Comparison of ENCODE assay signal across 35 cellular contexts in genomic region chr3:127991251-127991650, GRCh38.
DNase-seq lines count a peak whose midpoint lies in the region; ATAC-seq, FAIRE-seq and TF ChIP-seq lines count a peak whose summit lies in the region.
"Had no signal": no experiment of that assay in that cellular context is flagged by ENCODE, and none has a peak within 500 bp of the region (broad histone marks: within the 10 kb centered on the region; RNA-seq: fewer than 3 reads in every experiment).

No MANE protein-coding gene starts in this region.

- H4K91ac ChIP-seq in neuronal stem cell (ENCODE audit: low read depth, low read length, poor library complexity) = no peak overlapping the region

- no peak for ATAC-seq in HG03097 (IDR thresholded peaks at IDR 0.05; ENCODE audit: low FRiP score, unreplicated experiment)
- ATAC-seq: A549; CD8-positive, alpha-beta T cell had no signal

- peaks cover 2% of the 10 kb centered on the region for H3K4me1 Mint-ChIP-seq in neural progenitor cell
- H3K4me1 Mint-ChIP-seq: B cell; CD14-positive monocyte; CD4-positive, alpha-beta memory T cell; CD4-positive, CD25-positive, alpha-beta regulatory T cell; CD8-positive, alpha-beta memory T cell had no signal

- H2AK5ac ChIP-seq in neuronal stem cell (ENCODE audit: low read depth, low read length) = peak overlapping the region; percentile 34

- H2AFZ ChIP-seq in neural progenitor cell (replicated peaks) (no peak overlapping the region), neuronal stem cell (ENCODE audit: low read length) (no peak overlapping the region)

- no peak overlapping the region for H4K8ac ChIP-seq in neuronal stem cell (ENCODE audit: low read depth, low read length)

- H3F3A ChIP-seq in neural progenitor cell (ENCODE audit: low read depth) = no peaks in the 10 kb centered on the region

- H3K27me3 ChIP-seq in neural progenitor cell = no peaks in the 10 kb centered on the region
- H3K27me3 ChIP-seq in neuronal stem cell (ENCODE audit: control insufficient read depth in 3 of 3, insufficient read depth in 3 of 3, low read depth in 1 of 3, low read length in 3 of 3) = peaks cover 0 to 16% (median 0%) of the 10 kb centered on the region in 3 experiments
- H3K27me3 ChIP-seq: BE2C; BLaER1; BLaER1 treated with 17β-estradiol and CSF1 and Interleukin-3, amounts not matched to agents 10 nM and 100 nM had no signal

- H3K4me2 ChIP-seq in neural progenitor cell = no peak overlapping the region
- H3K4me2 ChIP-seq in neuronal stem cell (ENCODE audit: insufficient read depth, low read length, poor library complexity, severe bottlenecking) = no peak overlapping the region
- H3K4me2 ChIP-seq: A549; BLaER1; BLaER1 treated with 17β-estradiol and CSF1 and Interleukin-3, amounts not matched to agents 10 nM and 100 nM had no signal

- H3K4me3 Mint-ChIP-seq in neural progenitor cell = no peak overlapping the region
- H3K4me3 Mint-ChIP-seq: B cell; CD14-positive monocyte; CD4-positive, alpha-beta T cell; CD4-positive, CD25-positive, alpha-beta regulatory T cell; CD8-positive, alpha-beta memory T cell; CD8-positive, alpha-beta T cell had no signal

- H3K36me3 Mint-ChIP-seq in neural progenitor cell = no peaks in the 10 kb centered on the region
- H3K36me3 Mint-ChIP-seq: CD14-positive monocyte; CD4-positive, alpha-beta memory T cell; CD4-positive, CD25-positive, alpha-beta regulatory T cell; CD8-positive, alpha-beta memory T cell; CD8-positive, alpha-beta T cell had no signal

- FAIRE-seq in urothelium cell line (lab: Jason Lieb, UNC) = no peak
- FAIRE-seq: A204.1, A549, D721Med had no signal

- H3K9me3 Mint-ChIP-seq in neural progenitor cell = no peaks in the 10 kb centered on the region
- H3K9me3 Mint-ChIP-seq: CD4-positive, alpha-beta memory T cell; CD4-positive, alpha-beta T cell; CD8-positive, alpha-beta memory T cell; CD8-positive, alpha-beta T cell had no signal

- H2BK120ac ChIP-seq in neuronal stem cell (ENCODE audit: low read depth, low read length) = no peak overlapping the region

- no peak overlapping the region for H2BK5ac ChIP-seq in neuronal stem cell (ENCODE audit: low read length)

- H3K4ac ChIP-seq in neuronal stem cell (ENCODE audit: low read length) = no peak overlapping the region

- H4K20me1 ChIP-seq in neural progenitor cell (ENCODE audit: low read depth) = no peaks in the 10 kb centered on the region
- H4K20me1 ChIP-seq: BLaER1; BLaER1 treated with 17β-estradiol and CSF1 and Interleukin-3, amounts not matched to agents 10 nM and 100 nM had no signal

- no peak for DNase-seq in neural progenitor cell (ENCODE audit: low spot score)
- DNase-seq in neuronal stem cell (ENCODE audit: low spot score) = no peak
- DNase-seq in posterior vena cava (ENCODE audit: low spot score) = peak; percentile 77
- no peak for DNase-seq in middle frontal gyrus (ENCODE audit: extremely low spot score, low spot score)
- no peak for DNase-seq in urothelium cell line (ENCODE audit: low spot score)
- DNase-seq: 8988T; ACHN; AML-193; BE2C; C1 segment of cervical spinal cord; Caco-2; Calu3; CD4-positive, alpha-beta memory T cell; CD4-positive, alpha-beta T cell; CD4-positive, CD25-positive, alpha-beta regulatory T cell; CD8-positive, alpha-beta memory T cell; CD8-positive, alpha-beta T cell; COR-L47; DMS 273 treated with DMSO at 0.1 percent for 48 hours; DMS153; DMS53; DMS79; DMS79 treated with DMSO at 0.1 percent for 48 hours; DND-41; EL had no signal

- peak overlapping the region; percentile 29 for H3K18ac ChIP-seq in neuronal stem cell (ENCODE audit: low read length)

- H3K27me3 Mint-ChIP-seq in neural progenitor cell (ENCODE audit: insufficient read depth, low read depth) = peaks cover 3% of the 10 kb centered on the region
- H3K27me3 Mint-ChIP-seq: B cell; CD4-positive, alpha-beta T cell; CD4-positive, CD25-positive, alpha-beta regulatory T cell had no signal

- H3K27ac ChIP-seq in neural progenitor cell (no peak overlapping the region), neuronal stem cell (replicated peaks; ENCODE audit: low read length) (no peak overlapping the region)
- H3K27ac ChIP-seq: 22Rv1; A549; BLaER1; BLaER1 treated with 17β-estradiol and CSF1 and Interleukin-3, amounts not matched to agents 10 nM and 100 nM; C4-2B had no signal

- H3K79me2 ChIP-seq in neural progenitor cell (ENCODE audit: low read depth) = no peaks in the 10 kb centered on the region

- no peaks in the 10 kb centered on the region for H3K79me1 ChIP-seq in neuronal stem cell (ENCODE audit: low read depth, low read length)

- H3K9me3 ChIP-seq in neural progenitor cell (ENCODE audit: low read depth) = no peaks in the 10 kb centered on the region
- no peaks in the 10 kb centered on the region for H3K9me3 ChIP-seq in neuronal stem cell (replicated peaks in 1 of 2; ENCODE audit: control insufficient read depth in 2 of 2, insufficient read depth in 1 of 2, low read depth in 1 of 2, low read length in 2 of 2)
- H3K9me3 ChIP-seq: A549, BE2C, BLaER1, Caco-2 had no signal

- H2BK12ac ChIP-seq in neuronal stem cell (ENCODE audit: low read length) = no peak overlapping the region

- no peaks in the 10 kb centered on the region for H3K36me3 ChIP-seq in neural progenitor cell
- no peaks in the 10 kb centered on the region for H3K36me3 ChIP-seq in neuronal stem cell (replicated peaks in 1 of 2; ENCODE audit: control insufficient read depth in 2 of 2, insufficient read depth in 2 of 2, low read length in 2 of 2)
- H3K36me3 ChIP-seq: BE2C; BLaER1; BLaER1 treated with 17β-estradiol and CSF1 and Interleukin-3, amounts not matched to agents 10 nM and 100 nM had no signal

- H3K23ac ChIP-seq in neuronal stem cell (ENCODE audit: low read depth, low read length, poor library complexity) = peak overlapping the region; percentile 31

- peak overlapping the region; percentile 49 for H3K14ac ChIP-seq in neuronal stem cell (ENCODE audit: low read length)

- H3K9ac ChIP-seq in neural progenitor cell (no peak overlapping the region), neuronal stem cell (ENCODE audit: low read depth, low read length, poor library complexity) (peak overlapping the region; percentile 33)
- H3K9ac ChIP-seq: BLaER1; BLaER1 treated with 17β-estradiol and CSF1 and Interleukin-3, amounts not matched to agents 10 nM and 100 nM had no signal

- no peak overlapping the region for H2BK15ac ChIP-seq in neuronal stem cell (ENCODE audit: low read length)

- H3K4me1 ChIP-seq in neural progenitor cell (no peaks in the 10 kb centered on the region), neuronal stem cell (ENCODE audit: control insufficient read depth in 2 of 2, insufficient read depth in 1 of 2, low read depth in 1 of 2, low read length in 2 of 2) (no peaks in the 10 kb centered on the region)
- H3K4me1 ChIP-seq: BE2C; BLaER1; BLaER1 treated with 17β-estradiol and CSF1 and Interleukin-3, amounts not matched to agents 10 nM and 100 nM; Caco-2 had no signal

- no peak overlapping the region for H3K4me3 ChIP-seq in neural progenitor cell
- H3K4me3 ChIP-seq in neuronal stem cell (ENCODE audit: low read length in 2 of 2) = no peak overlapping the region
- H3K4me3 ChIP-seq: A549; BLaER1; BLaER1 treated with 17β-estradiol and CSF1 and Interleukin-3, amounts not matched to agents 10 nM and 100 nM had no signal

- no peak for TF ChIP-seq CTCF in neural progenitor cell (IDR thresholded peaks at IDR 0.05)

- WGBS in neuronal stem cell (ENCODE audit: extremely low coverage in 2 of 2, insufficient read length in 2 of 2, insufficient replicate concordance in 1 of 2), 2 donors = no CpG with 5 or more reads among the region's 12 CpGs

- H3K27ac Mint-ChIP-seq in neural progenitor cell = peak overlapping the region; percentile 42
- H3K27ac Mint-ChIP-seq: B cell; CD14-positive monocyte; CD4-positive, alpha-beta memory T cell; CD4-positive, alpha-beta T cell; CD4-positive, CD25-positive, alpha-beta regulatory T cell; CD8-positive, alpha-beta memory T cell; CD8-positive, alpha-beta T cell had no signal

- intact Hi-C loops in posterior vena cava (cut with DNase I) = no loop called here
